In genomic region chr2:38748391-38748790, GRCh38 we compare ENCODE assay signal across 12 cellular contexts. TPM values are rescaled to one million over a fixed set of nuclear protein-coding genes. Genes with fewer than 3 reads are reported as not detected.
DNase-seq lines count a peak whose midpoint lies in the region; ATAC-seq and TF ChIP-seq lines count a peak whose summit lies in the region.
"Had no signal": no experiment of that assay in that cellular context is flagged by ENCODE, and none has a peak within 500 bp of the region (broad histone marks: within the 10 kb centered on the region; RNA-seq: fewer than 3 reads in every experiment).

No MANE protein-coding gene starts in this region.

- no peak for ATAC-seq in CD8-positive, alpha-beta T cell
- ATAC-seq: pancreas had no signal

- no peak for TF ChIP-seq CTCF in CD8-positive, alpha-beta T cell (IDR thresholded peaks at IDR 0.05)
- no peak for TF ChIP-seq CTCF in KMS-11 (conservative IDR thresholded peaks at IDR 0.05; ENCODE audit: low read depth, low read length)
- no peak for TF ChIP-seq CTCF in adrenal gland (IDR thresholded peaks at IDR 0.05)
- TF ChIP-seq CTCF in nephron (IDR thresholded peaks at IDR 0.05; ENCODE audit: unreplicated experiment in 3 of 3), result no peak
- TF ChIP-seq CTCF in osteoblast (IDR thresholded peaks at IDR 0.05; ENCODE audit: extremely low read depth, low read depth, low read length), result no peak

- no peaks in the 10 kb centered on the region for H3K27me3 Mint-ChIP-seq in CD8-positive, alpha-beta T cell (ENCODE audit: low read depth)
- H3K27me3 Mint-ChIP-seq in nephron (ENCODE audit: low read depth), result no peaks in the 10 kb centered on the region

- H3K4me3 ChIP-seq in CD8-positive, alpha-beta T cell (ENCODE audit: low read depth, low read length), result no peak overlapping the region
- H3K4me3 ChIP-seq in KMS-11 (IDR thresholded peaks at IDR 0.05; ENCODE audit: insufficient read depth, low read depth, low read length) (no peak overlapping the region), adrenal gland (no peak overlapping the region), osteoblast (ENCODE audit: insufficient read depth, low read length) (no peak overlapping the region)

- no peak for DNase-seq in CD8-positive, alpha-beta T cell
- no peak for DNase-seq in adrenal gland
- DNase-seq in head of caudate nucleus, result no peak
- no peak for DNase-seq in hepatic stellate cell (ENCODE audit: low spot score)
- no peak for DNase-seq in osteoblast (ENCODE audit: insufficient read length, low spot score, missing footprints)
- DNase-seq: islet precursor cell, NCI-H1105 treated with DMSO at 0.1 percent for 48 hours, pancreas, T-helper 9 cell, upper lobe of left lung had no signal

- peak overlapping the region; percentile 1; the same call in 1 of the 2 replicates for H3K9ac ChIP-seq in KMS-11

- peak overlapping the region; percentile 87 for H3K4me2 ChIP-seq in KMS-11
- no peak overlapping the region for H3K4me2 ChIP-seq in osteoblast (ENCODE audit: insufficient read depth, low read length)

- H3K27me3 ChIP-seq in CD8-positive, alpha-beta T cell (ENCODE audit: insufficient read depth, low read length), result no peaks in the 10 kb centered on the region
- H3K27me3 ChIP-seq in KMS-11 (ENCODE audit: insufficient read depth, low read depth) (no peaks in the 10 kb centered on the region; the same call in 1 of the 2 replicates), adrenal gland (no peaks in the 10 kb centered on the region), osteoblast (ENCODE audit: insufficient read depth, low read length) (no peaks in the 10 kb centered on the region)
- H3K27me3 ChIP-seq: pancreas, upper lobe of left lung had no signal

- no peak for TF ChIP-seq POLR2A in adrenal gland (IDR thresholded peaks at IDR 0.05)

- H3K9me3 ChIP-seq in CD8-positive, alpha-beta T cell (ENCODE audit: low read length), result no peaks in the 10 kb centered on the region
- H3K9me3 ChIP-seq in adrenal gland (replicated peaks in 1 of 3) (no peaks in the 10 kb centered on the region), osteoblast (ENCODE audit: low read depth, low read length) (no peaks in the 10 kb centered on the region)
- H3K9me3 ChIP-seq: pancreas, upper lobe of left lung had no signal

- peaks cover 76% of the 10 kb centered on the region for H3K36me3 Mint-ChIP-seq in CD8-positive, alpha-beta T cell
- peaks cover 73% of the 10 kb centered on the region for H3K36me3 Mint-ChIP-seq in nephron (ENCODE audit: low read depth)

- WGBS in adrenal gland, 4 donors, result 54 to 76% (median 60%) methylated on average over 9 of the region's 9 CpGs

- H3K4me3 Mint-ChIP-seq in CD8-positive, alpha-beta T cell, result peak overlapping the region; percentile 96
- H3K4me3 Mint-ChIP-seq in nephron, result peak overlapping the region; percentile 66 to 81 (median 77)

- H3K79me2 ChIP-seq in KMS-11 (ENCODE audit: insufficient read depth, low read depth) (peaks cover 77% of the 10 kb centered on the region), osteoblast (ENCODE audit: insufficient read depth, low read length) (peaks cover 68% of the 10 kb centered on the region)

- POLR2A ChIA-PET in CD8-positive, alpha-beta T cell (lab: Charles Lee), result interaction anchor here (0.8 to 1.0 kb wide), 2 partner anchors 147 to 150 kb away, joined by 3 to 4 read pairs; no protein-coding TSS in a partner anchor

- intact Hi-C loops in CD8-positive, alpha-beta T cell (cut with DNase I, micrococcal nuclease), result loop anchor here (5.0 to 10.0 kb wide), 2 partner anchors 434 to 1666 kb away; partner anchors contain the start of genes GPATCH11 (in 1 of the 2) and HEATR5B (in 1 of the 2)
- intact Hi-C loops in adrenal gland (cut with DNase I) (loop anchor here in 1 of 2 donors (5.0 kb wide), 1 partner anchor 146 kb away; the partner anchor contains the start of gene HNRNPLL), head of caudate nucleus (cut with DNase I) (no loop called here)

- H4K20me1 ChIP-seq in KMS-11 (ENCODE audit: insufficient read depth) (peaks cover 57% of the 10 kb centered on the region), osteoblast (ENCODE audit: insufficient read depth, low read length) (peaks cover 42% of the 10 kb centered on the region)

- H3K27ac Mint-ChIP-seq in CD8-positive, alpha-beta T cell, result peak overlapping the region; percentile 58
- peak overlapping the region in 2 of 3 experiments; percentile 28 to 42 for H3K27ac Mint-ChIP-seq in nephron

- peaks cover 61% of the 10 kb centered on the region for H3K4me1 ChIP-seq in CD8-positive, alpha-beta T cell (ENCODE audit: insufficient read depth, low read length)
- H3K4me1 ChIP-seq in KMS-11 (ENCODE audit: low read depth, poor library complexity, severe bottlenecking), result peaks cover 73% of the 10 kb centered on the region
- H3K4me1 ChIP-seq in adrenal gland (replicated peaks in 1 of 2), result peaks cover 19 to 54% of the 10 kb centered on the region in 2 donors
- peaks cover 19% of the 10 kb centered on the region for H3K4me1 ChIP-seq in osteoblast (ENCODE audit: insufficient read depth, low read length)

- H2AFZ ChIP-seq in KMS-11 (ENCODE audit: low read depth) (no peak overlapping the region), osteoblast (ENCODE audit: low read length) (no peak overlapping the region)

- H3K27ac ChIP-seq in CD8-positive, alpha-beta T cell (ENCODE audit: low read depth, low read length), result no peak overlapping the region
- H3K27ac ChIP-seq in KMS-11 (peak overlapping the region; percentile 97; the same call in 1 of the 2 replicates), adrenal gland (peak overlapping the region in 3 of 5 donors; percentile 11 to 38 (median 31)), osteoblast (ENCODE audit: low read depth, low read length) (no peak overlapping the region)
- H3K27ac ChIP-seq: pancreas had no signal

- H3K9me3 Mint-ChIP-seq in CD8-positive, alpha-beta T cell, result no peaks in the 10 kb centered on the region
- H3K9me3 Mint-ChIP-seq in nephron, result no peaks in the 10 kb centered on the region

- peaks cover 69% of the 10 kb centered on the region for H3K4me1 Mint-ChIP-seq in CD8-positive, alpha-beta T cell (ENCODE audit: low read depth)
- H3K4me1 Mint-ChIP-seq in nephron, result peaks cover 47% of the 10 kb centered on the region

- peaks cover 62% of the 10 kb centered on the region for H3K36me3 ChIP-seq in CD8-positive, alpha-beta T cell (ENCODE audit: insufficient read depth, low read length)
- H3K36me3 ChIP-seq in KMS-11 (ENCODE audit: insufficient read depth) (peaks cover 60% of the 10 kb centered on the region; the same call in 1 of the 2 replicates), adrenal gland (replicated peaks in 1 of 2) (peaks cover 0 to 66% of the 10 kb centered on the region in 2 donors), osteoblast (ENCODE audit: insufficient read depth, low read length) (peaks cover 64% of the 10 kb centered on the region)

- CTCF ChIA-PET in CD8-positive, alpha-beta T cell (lab: Charles Lee), result interaction anchor here (1.4 to 2.5 kb wide), 3 partner anchors 9 to 167 kb away, joined by 6 to 12 read pairs (median 7); no protein-coding TSS in a partner anchor

RNA-seq across cellular contexts. Expression of gene SRSF7, which starts 2.8 kb away (rescaled TPM):
- 100 to 1,000 TPM; 607 to 608 TPM for total RNA-seq in CD8-positive, alpha-beta T cell
- total RNA-seq in adrenal gland (100 to 1,000 TPM in 2 of 8 donors, 10 to 100 TPM in 6; 39.8 to 153 (median 82.6) TPM), osteoblast (46.3 and 48.1 TPM in 2 replicates)
- 100 to 1,000 TPM; 125 to 248 (median 146) TPM for polyA plus RNA-seq in adrenal gland

RNA-seq across cellular contexts. Expression of gene GEMIN6, which starts 29.6 kb away (rescaled TPM):
- 1 to 10 TPM; 2.3 TPM for total RNA-seq in CD8-positive, alpha-beta T cell
- total RNA-seq in adrenal gland, result 10 to 100 TPM in 6 of 8 donors, 1 to 10 TPM in 2; 8.8 to 19.5 (median 12.4) TPM
- polyA plus RNA-seq in adrenal gland, result 10 to 100 TPM; 24.5 to 25.7 (median 25.1) TPM
- 4.3 and 5.3 TPM in 2 replicates for total RNA-seq in osteoblast

Comparison
In these comparisons a context has a peak if more than half of its experiments do, and no peak if none do; other contexts are left out.
1. H3K27ac ChIP-seq: peak in KMS-11 (single experiment) and adrenal gland (3 of 5); none in CD8-positive, alpha-beta T cell (single experiment) and osteoblast (single experiment).